Comparison of ENCODE assay signal across 16 cellular contexts in the genomic region with DNA sequence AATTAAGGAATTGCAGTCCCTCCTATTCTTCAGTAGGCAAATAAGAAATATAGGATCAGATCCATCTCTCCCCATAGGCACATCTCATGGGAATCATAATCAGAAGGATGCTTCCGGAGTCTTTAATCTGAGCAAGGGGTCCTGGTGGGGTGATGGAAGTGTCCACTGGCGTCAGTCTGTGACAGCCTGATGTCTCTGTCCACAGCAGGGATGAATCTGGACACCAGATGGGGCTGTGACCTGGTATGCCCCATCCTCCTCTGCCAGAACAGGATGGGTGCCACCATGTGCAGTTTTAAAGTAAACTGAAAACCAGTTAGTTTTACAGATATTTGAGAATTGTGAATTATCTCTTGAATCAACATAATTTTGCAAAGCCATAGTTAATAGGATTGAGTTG.
A peak's percentile ranks its signal among the peaks of the same experiment; 100 is the strongest.
DNase-seq lines count a peak whose midpoint lies in the region; FAIRE-seq and TF ChIP-seq lines count a peak whose summit lies in the region.
"Had no signal": no experiment of that assay in that cellular context is flagged by ENCODE, and none has a peak within 500 bp of the region (broad histone marks: within the 10 kb centered on the region; RNA-seq: fewer than 3 reads in every experiment).

No MANE protein-coding gene starts in this region.

- no peak for TF ChIP-seq POLR2A in GM12891 (IDR thresholded peaks at IDR 0.05; ENCODE audit: low read depth, low read length)

- FAIRE-seq in D721Med (lab: Jason Lieb, UNC): peak; percentile 32
- FAIRE-seq in GM12891 (lab: Jason Lieb, UNC): peak; percentile 23
- FAIRE-seq: RCC 7860 had no signal

- peak in 1 of 2 experiments; percentile 69; a peak in 1 of 4 replicates for TF ChIP-seq EP300 in SK-N-SH (IDR thresholded peaks at IDR 0.05; ENCODE audit: borderline replicate concordance in 1 of 2, low read depth in 1 of 2, low read length in 1 of 2)

- H3K27me3 Mint-ChIP-seq in Calu3 (ENCODE audit: unreplicated experiment): peaks cover 24% of the 10 kb centered on the region

- H3K36me3 Mint-ChIP-seq in Calu3 (ENCODE audit: insufficient read depth, unreplicated experiment): no peaks in the 10 kb centered on the region
- H3K36me3 Mint-ChIP-seq: CD8-positive, alpha-beta memory T cell; natural killer cell treated with Interleukin-12 subunit alpha and Interleukin-12 subunit beta and Interleukin-15 and Interleukin-18, amount 100 ng/mL, for 72 hours had no signal

- H3K4me1 Mint-ChIP-seq in Calu3 (ENCODE audit: low read depth, unreplicated experiment): no peaks in the 10 kb centered on the region
- H3K4me1 Mint-ChIP-seq: activated B cell treated with CpG ODN at 0.5 μM for 24 hours had no signal

- no peaks in the 10 kb centered on the region for H3K27me3 ChIP-seq in SK-N-SH (ENCODE audit: insufficient read depth)

- intact Hi-C loops in Calu3 (cut with micrococcal nuclease; ENCODE audit: unreplicated experiment): no loop called here

- POLR2A ChIA-PET in SK-N-SH (lab: Yijun Ruan, JAX): no interaction called here

- no peaks in the 10 kb centered on the region for H3K9me3 ChIP-seq in SK-N-SH
- H3K9me3 ChIP-seq: lower lobe of right lung had no signal

- no peaks in the 10 kb centered on the region for H3K9me2 ChIP-seq in SK-N-SH

- no peak overlapping the region for H2AFZ ChIP-seq in SK-N-SH (ENCODE audit: low read depth)

- no peak overlapping the region for H3K27ac Mint-ChIP-seq in Calu3 (ENCODE audit: unreplicated experiment)
- H3K27ac Mint-ChIP-seq: activated B cell treated with CpG ODN at 0.5 μM for 24 hours; CD8-positive, alpha-beta memory T cell; natural killer cell treated with Interleukin-12 subunit alpha and Interleukin-12 subunit beta and Interleukin-15 and Interleukin-18, amount 100 ng/mL, for 72 hours had no signal

- no peak for TF ChIP-seq CTCF in D721Med (IDR thresholded peaks at IDR 0.05; ENCODE audit: insufficient read depth, missing control alignments)
- peak; percentile 17; the same call in 1 of the 2 replicates for TF ChIP-seq CTCF in SK-N-SH (IDR thresholded peaks at IDR 0.05)
- no peak for TF ChIP-seq CTCF in Calu3 (IDR thresholded peaks at IDR 0.05; ENCODE audit: unreplicated experiment)

- no TSS peak for BruUV-seq in Calu3 (replicated peaks; lab: Mats Ljungman, UMichigan)

- peak overlapping the region in 1 of 2 experiments; percentile 67; a peak in 2 of 4 replicates for H3K27ac ChIP-seq in SK-N-SH (ENCODE audit: low read depth in 2 of 2, low read length in 1 of 2)
- H3K27ac ChIP-seq: lower lobe of right lung had no signal

- H3F3A ChIP-seq in SK-N-SH (replicated peaks; ENCODE audit: insufficient read depth): no peaks in the 10 kb centered on the region

- no peak overlapping the region for H3K4me2 ChIP-seq in SK-N-SH

- H3K4me3 Mint-ChIP-seq in Calu3 (ENCODE audit: low read depth, unreplicated experiment): no peak overlapping the region
- H3K4me3 Mint-ChIP-seq: activated B cell treated with CpG ODN at 0.5 μM for 24 hours; CD8-positive, alpha-beta memory T cell; natural killer cell treated with Interleukin-12 subunit alpha and Interleukin-12 subunit beta and Interleukin-15 and Interleukin-18, amount 100 ng/mL, for 72 hours had no signal

- H3K4me3 ChIP-seq in SK-N-SH (ENCODE audit: low read depth in 2 of 2, low read length in 1 of 2): no peak overlapping the region
- H3K4me3 ChIP-seq: lower lobe of right lung had no signal

- TF ChIP-seq RAD21 in SK-N-SH (IDR thresholded peaks at IDR 0.05; ENCODE audit: low read length): peak; percentile 49

- CTCF ChIA-PET in SK-N-SH (lab: Yijun Ruan, JAX) (interaction anchor here (0.8 to 2.0 kb wide), 9 partner anchors 8 to 209 kb away, joined by 3 to 7 read pairs (median 3); no protein-coding TSS in a partner anchor), Calu3 (lab: Charles Lee) (no interaction called here)

- peaks cover 0 to 25% of the 10 kb centered on the region in 2 experiments; a peak in 2 of 4 replicates for H3K4me1 ChIP-seq in SK-N-SH (ENCODE audit: control insufficient read depth in 1 of 2, insufficient read depth in 2 of 2, low read depth in 1 of 2, low read length in 1 of 2)
- H3K4me1 ChIP-seq: lower lobe of right lung had no signal

- DNase-seq in D721Med (ENCODE audit: insufficient read length, low spot score) (no peak), GM12891 (ENCODE audit: insufficient read length, low spot score) (no peak), SK-N-SH (peak; percentile 75), iPS-NIHi11 (ENCODE audit: low spot score) (peak; percentile 31), C1 segment of cervical spinal cord (lab: John Stamatoyannopoulos, UW) (no peak), NCI-H1417 (lab: John Stamatoyannopoulos, UW) (no peak), HUDEP-2 (lab: John Stamatoyannopoulos, UW; ENCODE audit: unreplicated experiment in 76 of 76) (no peak), Calu3 (no peak)
- DNase-seq: activated B cell treated with CpG ODN at 0.5 μM for 24 hours; CD8-positive, alpha-beta memory T cell; dermis blood vessel endothelial cell; lower lobe of right lung; NCI-H1105 treated with DMSO at 0.1 percent for 48 hours; NCI-H510A had no signal

- no peaks in the 10 kb centered on the region for H4K20me1 ChIP-seq in SK-N-SH (ENCODE audit: insufficient read depth)

- no peaks in the 10 kb centered on the region for H3K36me3 ChIP-seq in SK-N-SH (replicated peaks in 1 of 2; ENCODE audit: control insufficient read depth in 1 of 2, insufficient read depth in 2 of 2, low read length in 1 of 2)
- H3K36me3 ChIP-seq: lower lobe of right lung had no signal

- no peaks in the 10 kb centered on the region for H3K9me3 Mint-ChIP-seq in Calu3 (ENCODE audit: low read depth, unreplicated experiment)
- H3K9me3 Mint-ChIP-seq: activated B cell treated with CpG ODN at 0.5 μM for 24 hours; CD8-positive, alpha-beta memory T cell had no signal

- no peak overlapping the region for H3K9ac ChIP-seq in SK-N-SH

- H3K79me2 ChIP-seq in SK-N-SH (ENCODE audit: insufficient read depth): no peaks in the 10 kb centered on the region

- 5% methylated on average over 2 of the region's 2 CpGs for WGBS in SK-N-SH (ENCODE audit: low lambda C conversion rate)

TF ChIP-seq in GM12891, 5 proteins besides CTCF, POLR2A, EP300 and RAD21:
- TF ChIP-seq POU2F2 (IDR thresholded peaks at IDR 0.05; ENCODE audit: low read depth, low read length): no peak
- no peak for TF ChIP-seq PAX5 (IDR thresholded peaks at IDR 0.05; ENCODE audit: insufficient read depth, low read length, severe bottlenecking)
- no peak for TF ChIP-seq SPI1 (IDR thresholded peaks at IDR 0.05; ENCODE audit: low read depth, low read length)
- no peak for TF ChIP-seq TAF1 (IDR thresholded peaks at IDR 0.05; ENCODE audit: low read depth, low read length)
- no peak for TF ChIP-seq POLR2AphosphoS5 (IDR thresholded peaks at IDR 0.05; ENCODE audit: low read depth, low read length)

TF ChIP-seq in SK-N-SH, 30 proteins besides CTCF, POLR2A, EP300 and RAD21 (continues in another document):
- TF ChIP-seq FOSL2 (IDR thresholded peaks at IDR 0.05; ENCODE audit: borderline replicate concordance, low read depth): no peak
- TF ChIP-seq, protein P1, sequence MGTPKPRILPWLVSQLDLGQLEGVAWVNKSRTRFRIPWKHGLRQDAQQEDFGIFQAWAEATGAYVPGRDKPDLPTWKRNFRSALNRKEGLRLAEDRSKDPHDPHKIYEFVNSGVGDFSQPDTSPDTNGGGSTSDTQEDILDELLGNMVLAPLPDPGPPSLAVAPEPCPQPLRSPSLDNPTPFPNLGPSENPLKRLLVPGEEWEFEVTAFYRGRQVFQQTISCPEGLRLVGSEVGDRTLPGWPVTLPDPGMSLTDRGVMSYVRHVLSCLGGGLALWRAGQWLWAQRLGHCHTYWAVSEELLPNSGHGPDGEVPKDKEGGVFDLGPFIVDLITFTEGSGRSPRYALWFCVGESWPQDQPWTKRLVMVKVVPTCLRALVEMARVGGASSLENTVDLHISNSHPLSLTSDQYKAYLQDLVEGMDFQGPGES (IDR thresholded peaks at IDR 0.05; ENCODE audit: low read depth, low read length): no peak
- TF ChIP-seq RCOR1 (IDR thresholded peaks at IDR 0.05; ENCODE audit: low read length): peak; percentile 67; the same call in 1 of the 2 replicates
- no peak for TF ChIP-seq GABPA (IDR thresholded peaks at IDR 0.05; ENCODE audit: low read depth)
- TF ChIP-seq, protein P2, sequence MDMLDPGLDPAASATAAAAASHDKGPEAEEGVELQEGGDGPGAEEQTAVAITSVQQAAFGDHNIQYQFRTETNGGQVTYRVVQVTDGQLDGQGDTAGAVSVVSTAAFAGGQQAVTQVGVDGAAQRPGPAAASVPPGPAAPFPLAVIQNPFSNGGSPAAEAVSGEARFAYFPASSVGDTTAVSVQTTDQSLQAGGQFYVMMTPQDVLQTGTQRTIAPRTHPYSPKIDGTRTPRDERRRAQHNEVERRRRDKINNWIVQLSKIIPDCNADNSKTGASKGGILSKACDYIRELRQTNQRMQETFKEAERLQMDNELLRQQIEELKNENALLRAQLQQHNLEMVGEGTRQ (IDR thresholded peaks at IDR 0.05; ENCODE audit: borderline replicate concordance, low read depth, low read length): no peak
- peak; percentile 70; the same call in 1 of the 2 replicates for TF ChIP-seq FOXJ3 (CRISPR knock-in tag; IDR thresholded peaks at IDR 0.05)
- TF ChIP-seq TAF1 (IDR thresholded peaks at IDR 0.05; ENCODE audit: borderline replicate concordance, low read depth, low read length): no peak
- no peak for TF ChIP-seq ELF1 (IDR thresholded peaks at IDR 0.05)
- TF ChIP-seq GATA2 (CRISPR knock-in tag; IDR thresholded peaks at IDR 0.05): peak; percentile 45
- TF ChIP-seq, protein P3, sequence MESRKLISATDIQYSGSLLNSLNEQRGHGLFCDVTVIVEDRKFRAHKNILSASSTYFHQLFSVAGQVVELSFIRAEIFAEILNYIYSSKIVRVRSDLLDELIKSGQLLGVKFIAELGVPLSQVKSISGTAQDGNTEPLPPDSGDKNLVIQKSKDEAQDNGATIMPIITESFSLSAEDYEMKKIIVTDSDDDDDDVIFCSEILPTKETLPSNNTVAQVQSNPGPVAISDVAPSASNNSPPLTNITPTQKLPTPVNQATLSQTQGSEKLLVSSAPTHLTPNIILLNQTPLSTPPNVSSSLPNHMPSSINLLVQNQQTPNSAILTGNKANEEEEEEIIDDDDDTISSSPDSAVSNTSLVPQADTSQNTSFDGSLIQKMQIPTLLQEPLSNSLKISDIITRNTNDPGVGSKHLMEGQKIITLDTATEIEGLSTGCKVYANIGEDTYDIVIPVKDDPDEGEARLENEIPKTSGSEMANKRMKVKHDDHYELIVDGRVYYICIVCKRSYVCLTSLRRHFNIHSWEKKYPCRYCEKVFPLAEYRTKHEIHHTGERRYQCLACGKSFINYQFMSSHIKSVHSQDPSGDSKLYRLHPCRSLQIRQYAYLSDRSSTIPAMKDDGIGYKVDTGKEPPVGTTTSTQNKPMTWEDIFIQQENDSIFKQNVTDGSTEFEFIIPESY (IDR thresholded peaks at IDR 0.05; ENCODE audit: borderline replicate concordance, low read depth): no peak
- peak; percentile 81 for TF ChIP-seq CHD2 (IDR thresholded peaks at IDR 0.05; ENCODE audit: low read length, partially characterized antibody)
- TF ChIP-seq MEF2A (IDR thresholded peaks at IDR 0.05; ENCODE audit: borderline replicate concordance, low read depth): no peak

Comparison
In these comparisons a context has a peak if more than half of its experiments do, and no peak if none do; other contexts are left out.
1. DNase-seq: peak in SK-N-SH (single experiment) and iPS-NIHi11 (single experiment); none in D721Med (single experiment), GM12891 (single experiment), C1 segment of cervical spinal cord (0 of 14), NCI-H1417 (0 of 3), HUDEP-2 (0 of 76) and Calu3 (single experiment).